ENCODE assay signal across 1 cellular context in the genomic region with DNA sequence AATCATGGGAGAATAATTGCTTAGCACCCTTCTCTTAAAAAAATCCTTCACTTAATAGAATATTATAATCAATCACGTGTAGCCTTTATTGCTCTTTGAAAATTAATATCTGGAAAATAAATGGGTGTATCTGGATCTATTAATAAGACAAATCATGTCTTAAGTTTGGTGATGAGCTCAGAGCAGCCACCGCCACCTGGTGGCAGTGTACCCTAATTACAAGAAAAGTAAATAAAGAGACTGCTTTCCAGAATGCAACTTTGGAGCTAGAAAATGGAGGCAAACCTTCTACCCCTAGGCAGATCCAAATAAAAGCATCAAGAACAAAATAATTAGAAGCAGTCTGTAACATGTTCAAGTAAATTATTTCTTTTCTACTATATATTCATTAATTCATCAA.
TF ChIP-seq lines count a peak whose summit lies in the region.

No MANE protein-coding gene starts in this region.

TF ChIP-seq in SK-N-SH treated with all-trans-retinoic acid at 6 μM for 48 hours, 23 proteins besides CTCF, POLR2A, EP300 and RAD21 (continued from another document):
- TF ChIP-seq, protein P1, sequence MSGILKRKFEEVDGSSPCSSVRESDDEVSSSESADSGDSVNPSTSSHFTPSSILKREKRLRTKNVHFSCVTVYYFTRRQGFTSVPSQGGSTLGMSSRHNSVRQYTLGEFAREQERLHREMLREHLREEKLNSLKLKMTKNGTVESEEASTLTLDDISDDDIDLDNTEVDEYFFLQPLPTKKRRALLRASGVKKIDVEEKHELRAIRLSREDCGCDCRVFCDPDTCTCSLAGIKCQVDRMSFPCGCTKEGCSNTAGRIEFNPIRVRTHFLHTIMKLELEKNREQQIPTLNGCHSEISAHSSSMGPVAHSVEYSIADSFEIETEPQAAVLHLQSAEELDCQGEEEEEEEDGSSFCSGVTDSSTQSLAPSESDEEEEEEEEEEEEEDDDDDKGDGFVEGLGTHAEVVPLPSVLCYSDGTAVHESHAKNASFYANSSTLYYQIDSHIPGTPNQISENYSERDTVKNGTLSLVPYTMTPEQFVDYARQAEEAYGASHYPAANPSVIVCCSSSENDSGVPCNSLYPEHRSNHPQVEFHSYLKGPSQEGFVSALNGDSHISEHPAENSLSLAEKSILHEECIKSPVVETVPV (CRISPR knock-in tag; IDR thresholded peaks at IDR 0.05) = no peak
- TF ChIP-seq TCF4 (CRISPR knock-in tag; IDR thresholded peaks at IDR 0.05; ENCODE audit: borderline replicate concordance) (no peak), CSDC2 (CRISPR knock-in tag; IDR thresholded peaks at IDR 0.05) (no peak), PPARA (CRISPR knock-in tag; IDR thresholded peaks at IDR 0.05; ENCODE audit: borderline replicate concordance) (no peak), BACH2 (CRISPR knock-in tag; IDR thresholded peaks at IDR 0.05; ENCODE audit: borderline replicate concordance) (no peak)
- TF ChIP-seq, protein P2, sequence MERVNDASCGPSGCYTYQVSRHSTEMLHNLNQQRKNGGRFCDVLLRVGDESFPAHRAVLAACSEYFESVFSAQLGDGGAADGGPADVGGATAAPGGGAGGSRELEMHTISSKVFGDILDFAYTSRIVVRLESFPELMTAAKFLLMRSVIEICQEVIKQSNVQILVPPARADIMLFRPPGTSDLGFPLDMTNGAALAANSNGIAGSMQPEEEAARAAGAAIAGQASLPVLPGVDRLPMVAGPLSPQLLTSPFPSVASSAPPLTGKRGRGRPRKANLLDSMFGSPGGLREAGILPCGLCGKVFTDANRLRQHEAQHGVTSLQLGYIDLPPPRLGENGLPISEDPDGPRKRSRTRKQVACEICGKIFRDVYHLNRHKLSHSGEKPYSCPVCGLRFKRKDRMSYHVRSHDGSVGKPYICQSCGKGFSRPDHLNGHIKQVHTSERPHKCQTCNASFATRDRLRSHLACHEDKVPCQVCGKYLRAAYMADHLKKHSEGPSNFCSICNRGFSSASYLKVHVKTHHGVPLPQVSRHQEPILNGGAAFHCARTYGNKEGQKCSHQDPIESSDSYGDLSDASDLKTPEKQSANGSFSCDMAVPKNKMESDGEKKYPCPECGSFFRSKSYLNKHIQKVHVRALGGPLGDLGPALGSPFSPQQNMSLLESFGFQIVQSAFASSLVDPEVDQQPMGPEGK (CRISPR knock-in tag; IDR thresholded peaks at IDR 0.05; ENCODE audit: borderline replicate concordance) = no peak
